In the genomic region with DNA sequence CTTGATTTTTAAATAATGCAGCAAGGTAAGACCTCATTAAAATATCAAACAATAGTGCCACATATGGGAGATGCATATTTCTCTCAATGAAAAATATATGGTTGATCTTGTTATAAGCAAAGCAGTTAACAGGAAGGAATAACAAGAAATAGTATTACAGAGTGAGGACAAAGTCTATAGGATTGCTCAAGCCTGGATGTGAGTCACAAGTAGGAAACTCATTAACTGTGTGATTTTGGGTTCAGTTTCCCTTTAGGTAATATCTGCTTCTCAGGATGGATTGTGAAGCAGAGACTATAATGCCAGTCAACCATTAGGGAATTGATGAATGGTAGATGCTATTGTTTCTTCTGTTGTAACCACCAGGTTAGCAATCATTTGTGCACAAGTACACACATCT, we compare ENCODE assay signal across 15 cellular contexts. TPM values are rescaled to one million over a fixed set of nuclear protein-coding genes. Genes with fewer than 3 reads are reported as not detected.
"Had no signal": no experiment of that assay in that cellular context is flagged by ENCODE, and none has a peak within 500 bp of the region (broad histone marks: within the 10 kb centered on the region; RNA-seq: fewer than 3 reads in every experiment).

No MANE protein-coding gene starts in this region.

- H3K4me3 Mint-ChIP-seq: activated CD4-positive, alpha-beta T cell treated with anti-CD3 and anti-CD28 coated beads, Interleukin-2, amount 10 ng/mL, durations not matched to agents 7 days and 5 days; activated naive CD8-positive, alpha-beta T cell; activated T-cell treated with anti-CD3 and anti-CD28 coated beads, Interleukin-2, amount 50 U/mL, for 72 hours; dendritic cell treated with granulocyte-macrophage colony-stimulating factor and Interleukin-4, amounts not matched to agents 40 ng/mL and 50 ng/mL, for 4 days; effector memory CD8-positive, alpha-beta T cell; natural killer cell; stimulated activated memory B cell treated with anti-CD40 and anti-IgM and Interleukin-4, amounts not matched to agents 10 μg/mL and 1 μg/mL and 100 μg/mL, for 72 hours had no signal

- H3K4me1 Mint-ChIP-seq: activated CD4-positive, alpha-beta T cell treated with anti-CD3 and anti-CD28 coated beads, Interleukin-2, amount 10 ng/mL, durations not matched to agents 7 days and 5 days; natural killer cell; stimulated activated memory B cell treated with anti-CD40 and anti-IgM and Interleukin-4, amounts not matched to agents 10 μg/mL and 1 μg/mL and 100 μg/mL, for 72 hours had no signal

- H3K27me3 Mint-ChIP-seq: activated CD4-positive, alpha-beta T cell treated with anti-CD3 and anti-CD28 coated beads, Interleukin-2, amount 10 ng/mL, durations not matched to agents 7 days and 5 days; activated naive CD8-positive, alpha-beta T cell; dendritic cell treated with granulocyte-macrophage colony-stimulating factor and Interleukin-4, amounts not matched to agents 40 ng/mL and 50 ng/mL, for 4 days; effector memory CD8-positive, alpha-beta T cell; stimulated activated memory B cell treated with anti-CD40 and anti-IgM and Interleukin-4, amounts not matched to agents 10 μg/mL and 1 μg/mL and 100 μg/mL, for 72 hours had no signal

- H3K4me3 ChIP-seq: left ventricle myocardium inferior had no signal

- H3K36me3 ChIP-seq: left ventricle myocardium inferior, neutrophil had no signal

- H3K27me3 ChIP-seq: neutrophil had no signal

- H3K27ac Mint-ChIP-seq: activated CD4-positive, alpha-beta T cell treated with anti-CD3 and anti-CD28 coated beads, Interleukin-2, amount 10 ng/mL, durations not matched to agents 7 days and 5 days; activated naive CD8-positive, alpha-beta T cell; activated T-cell treated with anti-CD3 and anti-CD28 coated beads, Interleukin-2, amount 50 U/mL, for 72 hours; dendritic cell treated with granulocyte-macrophage colony-stimulating factor and Interleukin-4, amounts not matched to agents 40 ng/mL and 50 ng/mL, for 4 days; effector memory CD8-positive, alpha-beta T cell; natural killer cell; stimulated activated memory B cell treated with anti-CD40 and anti-IgM and Interleukin-4, amounts not matched to agents 10 μg/mL and 1 μg/mL and 100 μg/mL, for 72 hours had no signal

- DNase-seq: activated CD4-positive, alpha-beta T cell treated with anti-CD3 and anti-CD28 coated beads, Interleukin-2, amount 10 ng/mL, durations not matched to agents 7 days and 5 days; activated CD8-positive, alpha-beta memory T cell treated with anti-CD3 and anti-CD28 coated beads, Interleukin-2, amount 50 U/mL, for 48 hours; activated gamma-delta T cell; activated T-cell treated with anti-CD3 and anti-CD28 coated beads, Interleukin-2, amount 50 U/mL, for 72 hours; anterior cingulate cortex; effector memory CD8-positive, alpha-beta T cell; left ventricle myocardium inferior; natural killer cell; retina; stimulated activated CD4-positive, alpha-beta T cell treated with anti-CD3 and anti-CD28 coated beads, Interleukin-2, amount 100 ng/mL, for 48 hours had no signal

- H3K4me1 ChIP-seq: left ventricle myocardium inferior had no signal

- ATAC-seq: activated T-cell treated with anti-CD3 and anti-CD28 coated beads, Interleukin-2, amount 50 U/mL, for 72 hours; effector memory CD8-positive, alpha-beta T cell; natural killer cell; stimulated activated memory B cell treated with anti-CD40 and anti-IgM and Interleukin-4, amounts not matched to agents 10 μg/mL and 1 μg/mL and 100 μg/mL, for 72 hours had no signal

- H3K9me3 Mint-ChIP-seq: activated CD4-positive, alpha-beta T cell treated with anti-CD3 and anti-CD28 coated beads, Interleukin-2, amount 10 ng/mL, durations not matched to agents 7 days and 5 days had no signal

- H3K9me3 ChIP-seq: left ventricle myocardium inferior, neutrophil had no signal

- H3K27ac ChIP-seq: epithelial cell of prostate, left ventricle myocardium inferior, neutrophil had no signal

- H3K36me3 Mint-ChIP-seq: activated naive CD8-positive, alpha-beta T cell; natural killer cell; stimulated activated memory B cell treated with anti-CD40 and anti-IgM and Interleukin-4, amounts not matched to agents 10 μg/mL and 1 μg/mL and 100 μg/mL, for 72 hours had no signal

RNA-seq across cellular contexts. Expression of gene SPHKAP, which starts 42.9 kb away (rescaled TPM):
- total RNA-seq: activated CD4-positive, alpha-beta T cell treated with anti-CD3 and anti-CD28 coated beads, Interleukin-2, amount 10 ng/mL, durations not matched to agents 7 days and 5 days; activated T-cell treated with anti-CD3 and anti-CD28 coated beads, Interleukin-2, amount 50 U/mL, for 72 hours; natural killer cell had no signal
